ENCODE assay signal across 33 cellular contexts in genomic region chrX:153416781-153417180, GRCh38. TPM values are rescaled to one million over a fixed set of nuclear protein-coding genes. Genes with fewer than 3 reads are reported as not detected.
DNase-seq lines count a peak whose midpoint lies in the region; ATAC-seq lines count a peak whose summit lies in the region.
"Had no signal": no experiment of that assay in that cellular context is flagged by ENCODE, and none has a peak within 500 bp of the region (broad histone marks: within the 10 kb centered on the region; RNA-seq: fewer than 3 reads in every experiment).

No MANE protein-coding gene starts in this region.

- in situ Hi-C loops in SK-MEL-5 (cut with HindIII; ENCODE audit: low pct_unique_long_range_greater_than_20kb, low sequenced_read_pairs): no loop called here

- H3K27ac ChIP-seq in effector memory CD4-positive, alpha-beta T cell (ENCODE audit: insufficient read depth, low read length, poor library complexity, severe bottlenecking): no peak overlapping the region
- H3K27ac ChIP-seq: ascending aorta, SK-N-MC, tibial artery had no signal

- H3K9me3 ChIP-seq in effector memory CD4-positive, alpha-beta T cell (ENCODE audit: control insufficient read depth, low read length): no peaks in the 10 kb centered on the region
- H3K9me3 ChIP-seq: ascending aorta, mucosa of descending colon had no signal

- H3K4me1 ChIP-seq in effector memory CD4-positive, alpha-beta T cell (ENCODE audit: control insufficient read depth, insufficient read depth, low read length, poor library complexity, severe bottlenecking): peaks cover 4% of the 10 kb centered on the region
- H3K4me1 ChIP-seq: ascending aorta had no signal

- no peaks in the 10 kb centered on the region for H3K36me3 ChIP-seq in effector memory CD4-positive, alpha-beta T cell (ENCODE audit: control insufficient read depth, insufficient read depth, low read length)
- H3K36me3 ChIP-seq: ascending aorta, tibial artery had no signal

- no peaks in the 10 kb centered on the region for H3K27me3 ChIP-seq in effector memory CD4-positive, alpha-beta T cell (replicated peaks; ENCODE audit: control insufficient read depth, insufficient read depth, low read length, poor library complexity, severe bottlenecking)

- no peak for ATAC-seq in HG02938 (IDR thresholded peaks at IDR 0.05; ENCODE audit: unreplicated experiment)
- no peak for ATAC-seq in GM21825 (IDR thresholded peaks at IDR 0.05; ENCODE audit: unreplicated experiment)
- ATAC-seq: activated naive CD4-positive, alpha-beta T cell treated with anti-CD3 and anti-CD28 coated beads, Interleukin-2, amount 50 U/mL, for 72 hours; mucosa of descending colon; sciatic nerve; stimulated activated naive CD8-positive, alpha-beta T cell treated with anti-CD3 and anti-CD28 coated beads, Interleukin-15, amount 100 ng/mL, for 72 hours had no signal

- DNase-seq in DMS 273 treated with DMSO at 0.1 percent for 48 hours (lab: John Stamatoyannopoulos, UW) (peak; percentile 34), NCI-H1436 treated with DMSO at 0.1 percent for 48 hours (lab: John Stamatoyannopoulos, UW) (peak; percentile 9), SK-MEL-5 (ENCODE audit: low read depth, low spot score) (peak; percentile 13), left kidney (ENCODE audit: low read depth, low spot score) (peak; percentile 55), NAMALWA (ENCODE audit: low spot score) (no peak)
- no peak for DNase-seq in effector memory CD4-positive, alpha-beta T cell
- DNase-seq: activated CD4-positive, alpha-beta T cell treated with anti-CD3 and anti-CD28 coated beads, Interleukin-2, amount 50 U/mL, for 1 hour; caudate nucleus; CD4-positive, alpha-beta T cell; dermis blood vessel endothelial cell; DMS153; GF-D8; GOT3; mucosa of descending colon; NCI-H1105; NCI-H2029 treated with DMSO at 0.1 percent for 48 hours; NCI-H510A; stimulated activated naive CD8-positive, alpha-beta T cell treated with anti-CD3 and anti-CD28 coated beads, Interleukin-15, amount 100 ng/mL, for 72 hours; tibial artery had no signal

- H3K4me3 ChIP-seq in effector memory CD4-positive, alpha-beta T cell (ENCODE audit: insufficient read depth, low read depth, low read length, poor library complexity, severe bottlenecking): no peak overlapping the region
- H3K4me3 ChIP-seq: ascending aorta, lung, mucosa of descending colon, SK-N-MC, tibial artery had no signal

RNA-seq across cellular contexts. Expression of gene ZFP92, which starts 5.5 kb away (rescaled TPM):
- total RNA-seq in SK-MEL-5 (2014; rRNA removed; shearing (Covaris generic)): 0.53 and 0.56 TPM in 2 replicates
- polyA plus RNA-seq in SK-MEL-5 (2015; cell fraction: cytosol; rRNA removed): 0.70 and 1.2 TPM in 2 replicates
- polyA plus RNA-seq in SK-MEL-5 (2015; cell fraction: nucleus; rRNA removed): 0.30 and 0.33 TPM in 2 replicates
- total RNA-seq: RPMI7951 had no signal

RNA-seq across cellular contexts. Expression of gene PNMA6E, which starts 15.6 kb away (rescaled TPM):
- not detected in 2 replicates for total RNA-seq in SK-MEL-5 (2014; rRNA removed; shearing (Covaris generic))
- polyA plus RNA-seq in SK-MEL-5 (2015; cell fraction: cytosol; rRNA removed): not detected in 2 replicates
- polyA plus RNA-seq in SK-MEL-5 (2015; cell fraction: nucleus; rRNA removed): not detected in 2 replicates
- total RNA-seq: activated naive CD4-positive, alpha-beta T cell treated with anti-CD3 and anti-CD28 coated beads, Interleukin-2, amount 50 U/mL, for 72 hours; activated T-helper 1 cell treated with anti-CD3 and anti-CD28 coated beads, Interleukin-12 subunit alpha, Interleukin-12 subunit beta, Interleukin-2, Interleukin-4 antibody, amounts not matched to agents 30 ng/mL and 10 ng/mL and 1 ng/mL, durations not matched to agents 14 hours and 24 hours and 36 hours; ascending aorta; CD4-positive, alpha-beta T cell; dermis blood vessel endothelial cell; fibroblast of lung; glomerular endothelial cell; lung; mucosa of descending colon; progenitor cell of endocrine pancreas; RPMI7951; sciatic nerve had no signal
- polyA plus RNA-seq: AG04450, fibroblast of lung, keratinocyte had no signal

RNA-seq across cellular contexts. Expression of gene TREX2, which starts 29.1 kb away (rescaled TPM):
- total RNA-seq in SK-MEL-5 (2014; rRNA removed; shearing (Covaris generic)): 0.19 and 0.40 TPM in 2 replicates
- polyA plus RNA-seq in SK-MEL-5 (2015; cell fraction: cytosol; rRNA removed): 0.96 and 2.4 TPM in 2 replicates
- polyA plus RNA-seq in SK-MEL-5 (2015; cell fraction: nucleus; rRNA removed): 1.7 and 2.2 TPM in 2 replicates
- total RNA-seq: RPMI7951 had no signal
- polyA plus RNA-seq: AG04450, fibroblast of lung had no signal

RNA-seq across cellular contexts. Expression of gene HAUS7, which starts 53.6 kb away (rescaled TPM):
- total RNA-seq in SK-MEL-5 (2014; rRNA removed; shearing (Covaris generic)): 22.1 and 24.7 TPM in 2 replicates
- polyA plus RNA-seq in SK-MEL-5 (2015; cell fraction: cytosol; rRNA removed): 30.2 and 36.5 TPM in 2 replicates
- 73.1 and 89.4 TPM in 2 replicates for polyA plus RNA-seq in SK-MEL-5 (2015; cell fraction: nucleus; rRNA removed)

Comparison
In these comparisons a context has a peak if more than half of its experiments do, and no peak if none do; other contexts are left out.
1. DNase-seq: peak in DMS 273 treated with DMSO at 0.1 percent for 48 hours (single experiment), NCI-H1436 treated with DMSO at 0.1 percent for 48 hours (single experiment), SK-MEL-5 (single experiment) and left kidney (single experiment); none in effector memory CD4-positive, alpha-beta T cell (0 of 3) and NAMALWA (single experiment).